ENCODE assay signal across 8 cellular contexts in the genomic region with DNA sequence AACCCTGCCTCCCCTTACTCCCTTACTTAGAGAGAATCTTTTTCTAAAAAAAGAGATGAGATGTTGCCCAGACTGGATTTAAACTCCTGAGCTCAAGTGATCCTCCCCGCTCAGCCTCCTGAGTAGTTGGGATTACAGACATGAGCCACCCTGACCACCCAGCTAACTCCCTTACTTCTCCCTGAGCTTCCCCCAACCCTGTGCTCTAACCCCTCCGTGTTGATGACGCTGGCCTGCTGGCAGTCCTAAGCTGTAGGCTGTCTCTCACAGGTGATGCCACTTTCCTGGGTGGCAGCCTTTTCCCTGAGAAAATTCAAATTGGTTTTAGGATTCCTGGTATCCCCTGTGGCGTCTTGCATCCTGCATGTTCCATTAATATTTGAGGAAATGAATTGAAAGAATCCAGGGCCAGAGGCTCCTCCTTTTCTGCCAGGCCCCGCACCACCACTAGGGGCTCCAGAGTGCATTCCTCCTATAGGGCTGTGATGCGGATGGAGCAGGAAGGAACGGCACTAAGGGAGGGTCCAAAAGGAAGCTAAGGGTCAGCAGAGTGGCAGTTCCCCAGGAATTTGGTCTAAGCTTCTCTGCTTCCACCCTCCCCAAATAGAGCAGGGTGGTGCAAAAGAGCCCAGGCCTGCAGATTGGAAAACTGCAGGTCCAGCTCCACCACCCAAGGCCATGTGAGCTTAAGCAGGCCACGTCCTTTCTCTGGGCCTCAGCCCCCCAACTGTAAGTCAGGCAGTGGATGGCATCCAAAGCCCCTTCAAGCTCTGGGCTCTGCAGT.
A peak's percentile ranks its signal among the peaks of the same experiment; 100 is the strongest.
DNase-seq lines count a peak whose midpoint lies in the region; ATAC-seq and TF ChIP-seq lines count a peak whose summit lies in the region.

No MANE protein-coding gene starts in this region.

- peaks cover 0 to 7% (median 0%) of the 10 kb centered on the region in 9 donors for H3K36me3 ChIP-seq in heart right ventricle

- H3K27me3 ChIP-seq in heart right ventricle, result no peaks in the 10 kb centered on the region

- no peak overlapping the region for H3K4me3 ChIP-seq in heart right ventricle

- 47 to 58% methylated on average over 8 of the region's 8 CpGs for WGBS in heart right ventricle, 2 donors

- peak; percentile 74 to 94 (median 90) for TF ChIP-seq CTCF in heart right ventricle (IDR thresholded peaks at IDR 0.05)

- H3K27ac ChIP-seq in heart right ventricle, result peak overlapping the region in 8 of 10 donors; percentile 1 to 63 (median 43)

- H3K4me1 Mint-ChIP-seq in T-cell, result peaks cover 13 to 28% (median 20%) of the 10 kb centered on the region in 3 donors
- peaks cover 15% of the 10 kb centered on the region for H3K4me1 Mint-ChIP-seq in activated naive CD8-positive, alpha-beta T cell treated with anti-CD3 and anti-CD28 coated beads, Interleukin-2, amount 50 U/mL, for 24 hours

- in situ Hi-C loops in KBM-7 (cut with MboI; ENCODE audit: low pct_unique_long_range_greater_than_20kb, low sequenced_read_pairs), result no loop called here

- DNase-seq in ELF-1 (ENCODE audit: low read depth, low spot score), result peak; percentile 74
- DNase-seq in KBM-7, result peak; percentile 90
- DNase-seq in T-cell, result peak; percentile 11 to 72 (median 58)
- DNase-seq in activated naive CD8-positive, alpha-beta T cell treated with anti-CD3 and anti-CD28 coated beads, Interleukin-2, amount 50 U/mL, for 24 hours, result peak; percentile 81
- DNase-seq in heart right ventricle, result peak; percentile 77 to 82
- DNase-seq in retina, result peak; percentile 79

- H3K4me3 Mint-ChIP-seq in T-cell, result peak overlapping the region in 1 of 3 donors; percentile 13
- H3K4me3 Mint-ChIP-seq in activated naive CD8-positive, alpha-beta T cell treated with anti-CD3 and anti-CD28 coated beads, Interleukin-2, amount 50 U/mL, for 24 hours, result no peak overlapping the region

- POLR2A ChIA-PET in T-cell (lab: Charles Lee), result no interaction called here

- ATAC-seq in T-cell (replicated peaks in 1 of 4), result peak; percentile 81 to 91 (median 89)
- ATAC-seq in activated naive CD8-positive, alpha-beta T cell treated with anti-CD3 and anti-CD28 coated beads, Interleukin-2, amount 50 U/mL, for 24 hours, result peak; percentile 84
- peak; percentile 66 to 84 (median 78) for ATAC-seq in heart right ventricle
- ATAC-seq in HG03342 (IDR thresholded peaks at IDR 0.05; ENCODE audit: unreplicated experiment), result no peak
- ATAC-seq in GM18870 (IDR thresholded peaks at IDR 0.05; ENCODE audit: unreplicated experiment), result no peak

- no peaks in the 10 kb centered on the region for H3K27me3 Mint-ChIP-seq in T-cell
- H3K27me3 Mint-ChIP-seq in activated naive CD8-positive, alpha-beta T cell treated with anti-CD3 and anti-CD28 coated beads, Interleukin-2, amount 50 U/mL, for 24 hours, result no peaks in the 10 kb centered on the region

- no peaks in the 10 kb centered on the region for H3K9me3 Mint-ChIP-seq in T-cell
- H3K9me3 Mint-ChIP-seq in activated naive CD8-positive, alpha-beta T cell treated with anti-CD3 and anti-CD28 coated beads, Interleukin-2, amount 50 U/mL, for 24 hours, result no peaks in the 10 kb centered on the region

- intact Hi-C loops in heart right ventricle (cut with DNase I), result loop anchor here in 9 of 10 donors (1.0 to 10.0 kb wide), 6 partner anchors 47 to 103 kb away; a partner anchor contains a TSS

- peaks cover 10 to 39% (median 29%) of the 10 kb centered on the region in 9 donors for H3K4me1 ChIP-seq in heart right ventricle

- no peaks in the 10 kb centered on the region for H3K9me3 ChIP-seq in heart right ventricle

- CTCF ChIA-PET in T-cell (lab: Charles Lee), result interaction anchor here (0.5 to 3.2 kb wide), 21 partner anchors 9 to 826 kb away, joined by 3 to 19 read pairs (median 4); a partner anchor contains a TSS

- no peaks in the 10 kb centered on the region for H3K36me3 Mint-ChIP-seq in T-cell
- no peaks in the 10 kb centered on the region for H3K36me3 Mint-ChIP-seq in activated naive CD8-positive, alpha-beta T cell treated with anti-CD3 and anti-CD28 coated beads, Interleukin-2, amount 50 U/mL, for 24 hours (ENCODE audit: low read depth)

- peak overlapping the region; percentile 8 to 74 for H3K27ac Mint-ChIP-seq in T-cell
- H3K27ac Mint-ChIP-seq in activated naive CD8-positive, alpha-beta T cell treated with anti-CD3 and anti-CD28 coated beads, Interleukin-2, amount 50 U/mL, for 24 hours, result no peak overlapping the region

Comparison
In these comparisons a context has a peak if more than half of its experiments do, and no peak if none do; other contexts are left out.
1. ATAC-seq: peak in T-cell (4 of 4), activated naive CD8-positive, alpha-beta T cell treated with anti-CD3 and anti-CD28 coated beads, Interleukin-2, amount 50 U/mL, for 24 hours (single experiment) and heart right ventricle (8 of 8); none in HG03342 (single experiment) and GM18870 (single experiment).
2. Peak in every context shown above with its lines, with median percentiles within 50 percentile points of each other: DNase-seq.